Comparison of ENCODE assay signal across 9 cellular contexts in genomic region chr18:70418551-70419311, GRCh38.
DNase-seq lines count a peak whose midpoint lies in the region; ATAC-seq and TF ChIP-seq lines count a peak whose summit lies in the region.
"Had no signal": no experiment of that assay in that cellular context is flagged by ENCODE, and none has a peak within 500 bp of the region (broad histone marks: within the 10 kb centered on the region; RNA-seq: fewer than 3 reads in every experiment).

No MANE protein-coding gene starts in this region.

- no peaks in the 10 kb centered on the region for H3K79me2 ChIP-seq in osteoblast (ENCODE audit: insufficient read depth, low read length)

- peak overlapping the region; percentile 83 for H3K27ac ChIP-seq in osteoblast (ENCODE audit: low read depth, low read length)
- H3K27ac ChIP-seq: adrenal gland had no signal

- H3K36me3 ChIP-seq in osteoblast (ENCODE audit: insufficient read depth, low read length): no peaks in the 10 kb centered on the region
- H3K36me3 ChIP-seq: adrenal gland had no signal

- H3K4me3 ChIP-seq in osteoblast (ENCODE audit: insufficient read depth, low read length): no peak overlapping the region
- H3K4me3 ChIP-seq: adrenal gland had no signal

- ATAC-seq in activated CD4-positive, CD25-positive, alpha-beta regulatory T cell treated with anti-CD3 and anti-CD28 coated beads, Interleukin-2, amount 50 U/mL, for 24 hours: peak; percentile 29 to 56
- peak; percentile 99 for ATAC-seq in GM21528 (IDR thresholded peaks at IDR 0.05; ENCODE audit: low FRiP score, unreplicated experiment)
- peak; percentile 96 for ATAC-seq in HG03139 (IDR thresholded peaks at IDR 0.05; ENCODE audit: unreplicated experiment)

- peaks cover 54% of the 10 kb centered on the region for H3K4me1 ChIP-seq in osteoblast (ENCODE audit: insufficient read depth, low read length)

- no peak for TF ChIP-seq CTCF in osteoblast (IDR thresholded peaks at IDR 0.05; ENCODE audit: extremely low read depth, low read depth, low read length)

- no peaks in the 10 kb centered on the region for H4K20me1 ChIP-seq in osteoblast (ENCODE audit: insufficient read depth, low read length)

- no peaks in the 10 kb centered on the region for H3K9me3 ChIP-seq in osteoblast (ENCODE audit: low read depth, low read length)
- H3K9me3 ChIP-seq: adrenal gland had no signal

- H3K27me3 ChIP-seq in osteoblast (ENCODE audit: insufficient read depth, low read length): no peaks in the 10 kb centered on the region
- H3K27me3 ChIP-seq: adrenal gland had no signal

- H2AFZ ChIP-seq in osteoblast (ENCODE audit: low read length): peak overlapping the region; percentile 6

- peak overlapping the region; percentile 64 for H3K4me2 ChIP-seq in osteoblast (ENCODE audit: insufficient read depth, low read length)

- no peak for DNase-seq in activated CD4-positive, CD25-positive, alpha-beta regulatory T cell treated with anti-CD3 and anti-CD28 coated beads, Interleukin-2, amount 50 U/mL, for 72 hours
- no peak for DNase-seq in osteoblast (ENCODE audit: insufficient read length, low spot score, missing footprints)
- no peak for DNase-seq in NCI-H1694 (lab: John Stamatoyannopoulos, UW)
- DNase-seq in RPMI8226: no peak
- no peak for DNase-seq in NCI-H2227 treated with DMSO at 0.1 percent for 48 hours (lab: John Stamatoyannopoulos, UW)
- DNase-seq: adrenal gland had no signal

Comparison
In these comparisons a context has a peak if more than half of its experiments do, and no peak if none do; other contexts are left out.
1. ATAC-seq: peak in every context shown above with its lines; median percentile 99 in GM21528; 96 in HG03139; 42 in activated CD4-positive, CD25-positive, alpha-beta regulatory T cell treated with anti-CD3 and anti-CD28 coated beads, Interleukin-2, amount 50 U/mL, for 24 hours.